3 cellular contexts compared by ENCODE assay signal in genomic region chr1:15177710-15178166, GRCh38.
TF ChIP-seq lines count a peak whose summit lies in the region.

No MANE protein-coding gene starts in this region.

TF ChIP-seq in A549, 52 proteins besides CTCF, POLR2A, EP300 and RAD21:
- TF ChIP-seq ZNF302 (CRISPR knock-in tag; IDR thresholded peaks at IDR 0.05) = no peak
- TF ChIP-seq TFCP2L1 (CRISPR knock-in tag; IDR thresholded peaks at IDR 0.05) = no peak
- no peak for TF ChIP-seq CEBPB (IDR thresholded peaks at IDR 0.05)
- TF ChIP-seq MAZ (IDR thresholded peaks at IDR 0.05; ENCODE audit: borderline replicate concordance, low read depth, low read length) = no peak
- no peak for TF ChIP-seq MYC (IDR thresholded peaks at IDR 0.05; ENCODE audit: borderline replicate concordance, low read length)
- no peak for TF ChIP-seq FOSL2 (IDR thresholded peaks at IDR 0.05)
- TF ChIP-seq FOSL2 (CRISPR knock-in tag; IDR thresholded peaks at IDR 0.05) = no peak
- no peak for TF ChIP-seq ZSCAN20 (CRISPR knock-in tag; IDR thresholded peaks at IDR 0.05)
- no peak for TF ChIP-seq HOXB5 (CRISPR knock-in tag; IDR thresholded peaks at IDR 0.05)
- TF ChIP-seq KDM1A (IDR thresholded peaks at IDR 0.05; ENCODE audit: low read depth) = no peak
- no peak for TF ChIP-seq HOXB13 (CRISPR knock-in tag; IDR thresholded peaks at IDR 0.05; ENCODE audit: low read depth)
- TF ChIP-seq BCL3 (IDR thresholded peaks at IDR 0.05) = no peak
- TF ChIP-seq HEYL (CRISPR knock-in tag; IDR thresholded peaks at IDR 0.05) = no peak
- TF ChIP-seq USF2 (IDR thresholded peaks at IDR 0.05) = no peak
- no peak for TF ChIP-seq JUNB (IDR thresholded peaks at IDR 0.05)
- TF ChIP-seq GATA3 (IDR thresholded peaks at IDR 0.05; ENCODE audit: borderline replicate concordance) = no peak
TF ChIP-seq in A549: peak in this region for 0.

TF ChIP-seq in GM12878, 131 proteins besides CTCF, POLR2A, EP300 and RAD21:
- no peak for TF ChIP-seq RBBP5 (conservative IDR thresholded peaks at IDR 0.05)
- peak; percentile 42; the same call in 1 of the 2 replicates for TF ChIP-seq SPI1 (IDR thresholded peaks at IDR 0.05; ENCODE audit: borderline replicate concordance, insufficient read depth, low read depth, low read length)

TF ChIP-seq in HepG2, 621 proteins besides CTCF, POLR2A, EP300 and RAD21:
- no peak for TF ChIP-seq CBFB (CRISPR knock-in tag; IDR thresholded peaks at IDR 0.05)
- peak; percentile 65; the same call in 1 of the 2 replicates for TF ChIP-seq ZBTB38 (CRISPR knock-in tag; IDR thresholded peaks at IDR 0.05)
- no peak for TF ChIP-seq ZNF260 (CRISPR knock-in tag; IDR thresholded peaks at IDR 0.05; ENCODE audit: borderline replicate concordance, low read depth)
- TF ChIP-seq HMG20B (CRISPR knock-in tag; conservative IDR thresholded peaks at IDR 0.05) = no peak
- no peak for TF ChIP-seq FOXJ3 (CRISPR knock-in tag; IDR thresholded peaks at IDR 0.05; ENCODE audit: borderline replicate concordance)
- no peak for TF ChIP-seq SKIL (CRISPR knock-in tag; IDR thresholded peaks at IDR 0.05; ENCODE audit: borderline replicate concordance)
- TF ChIP-seq KDM3A (CRISPR knock-in tag; IDR thresholded peaks at IDR 0.05; ENCODE audit: low read depth) = no peak
- TF ChIP-seq HOXA3 (CRISPR knock-in tag; IDR thresholded peaks at IDR 0.05) = peak; percentile 28; the same call in 1 of the 2 replicates
- no peak for TF ChIP-seq ATF2 (CRISPR knock-in tag; IDR thresholded peaks at IDR 0.05)
- TF ChIP-seq ETV5 (CRISPR knock-in tag; IDR thresholded peaks at IDR 0.05; ENCODE audit: borderline replicate concordance) = 0 out of 2 replicates have a peak, but pooled peaks have one; percentile 20
- no peak for TF ChIP-seq SMARCC2 (IDR thresholded peaks at IDR 0.05)
- no peak for TF ChIP-seq NR2F6 (IDR thresholded peaks at IDR 0.05)
- TF ChIP-seq NR2F6 (CRISPR knock-in tag; IDR thresholded peaks at IDR 0.05) = peak; percentile 52; the same call in 1 of the 2 replicates
- TF ChIP-seq ZNF768 (CRISPR knock-in tag; IDR thresholded peaks at IDR 0.05) = no peak
- no peak for TF ChIP-seq ZNF274 (CRISPR knock-in tag; IDR thresholded peaks at IDR 0.05)
- no peak for TF ChIP-seq ZNF605 (CRISPR knock-in tag; IDR thresholded peaks at IDR 0.05)
- no peak for TF ChIP-seq ISL2 (CRISPR knock-in tag; IDR thresholded peaks at IDR 0.05)
- TF ChIP-seq ZNF430 (CRISPR knock-in tag; IDR thresholded peaks at IDR 0.05) = no peak
- no peak for TF ChIP-seq MTA1 (CRISPR knock-in tag; IDR thresholded peaks at IDR 0.05; ENCODE audit: borderline replicate concordance)
- no peak for TF ChIP-seq ZMYM2 (CRISPR knock-in tag; IDR thresholded peaks at IDR 0.05)
- no peak for TF ChIP-seq HINFP (CRISPR knock-in tag; IDR thresholded peaks at IDR 0.05; ENCODE audit: low read depth)
- TF ChIP-seq U2AF2 (IDR thresholded peaks at IDR 0.05; ENCODE audit: low read depth, low read length) = no peak
- no peak for TF ChIP-seq ZNF788 (CRISPR knock-in tag; IDR thresholded peaks at IDR 0.05; ENCODE audit: borderline replicate concordance)
- TF ChIP-seq ZSCAN21 (CRISPR knock-in tag; IDR thresholded peaks at IDR 0.05; ENCODE audit: borderline replicate concordance) = no peak
- TF ChIP-seq ZNF639 (CRISPR knock-in tag; conservative IDR thresholded peaks at IDR 0.05) = no peak
- no peak for TF ChIP-seq MED13 (CRISPR knock-in tag; IDR thresholded peaks at IDR 0.05)
- no peak for TF ChIP-seq ZHX2 (IDR thresholded peaks at IDR 0.05; ENCODE audit: low read depth)
- TF ChIP-seq ZHX2 (CRISPR knock-in tag; IDR thresholded peaks at IDR 0.05; ENCODE audit: borderline replicate concordance) = no peak
- no peak for TF ChIP-seq ZNF121 (CRISPR knock-in tag; IDR thresholded peaks at IDR 0.05)
- TF ChIP-seq ZNF713 (CRISPR knock-in tag; IDR thresholded peaks at IDR 0.05) = no peak
- TF ChIP-seq MAX (IDR thresholded peaks at IDR 0.05) = no peak
- TF ChIP-seq ZSCAN30 (CRISPR knock-in tag; IDR thresholded peaks at IDR 0.05) = no peak
- no peak for TF ChIP-seq GTF2F1 (IDR thresholded peaks at IDR 0.05; ENCODE audit: low read length)
- no peak for TF ChIP-seq ZNF800 (CRISPR knock-in tag; IDR thresholded peaks at IDR 0.05)
- TF ChIP-seq ZNF451 (CRISPR knock-in tag; IDR thresholded peaks at IDR 0.05) = no peak
TF ChIP-seq in HepG2: peak in this region for 4.
